ENCODE assay signal across 30 cellular contexts in the genomic region with DNA sequence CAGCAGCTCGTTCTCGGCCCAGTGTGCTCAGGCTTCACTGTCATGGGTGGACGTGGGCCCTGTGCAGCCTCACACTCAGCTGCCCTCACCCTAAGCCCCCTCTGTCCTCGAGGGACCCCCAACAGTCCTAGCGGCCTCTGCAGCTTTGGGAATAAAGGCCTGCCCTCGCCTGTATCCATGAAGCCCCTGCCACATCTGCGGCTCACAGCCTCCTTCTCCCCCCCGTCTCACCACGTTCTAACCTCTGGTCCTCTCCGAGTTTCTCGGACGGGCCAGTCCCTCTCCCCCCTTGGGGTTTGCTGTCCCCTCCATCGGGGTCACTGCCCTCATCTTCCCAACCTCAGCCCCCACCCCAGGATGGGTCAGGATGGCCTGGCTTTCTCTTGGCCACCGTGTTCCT. TPM values are rescaled to one million over a fixed set of nuclear protein-coding genes. Genes with fewer than 3 reads are reported as not detected.
"Had no signal": no experiment of that assay in that cellular context is flagged by ENCODE, and none has a peak within 500 bp of the region (broad histone marks: within the 10 kb centered on the region; RNA-seq: fewer than 3 reads in every experiment).

No MANE protein-coding gene starts in this region.

- ATAC-seq: activated CD8-positive, alpha-beta T cell treated with anti-CD3 and anti-CD28 coated beads for 36 hours; activated T-cell treated with anti-CD3 and anti-CD28 coated beads, Interleukin-2, amount 50 U/mL, for 4 hours; effector memory CD8-positive, alpha-beta T cell; gastrocnemius medialis; left lobe of liver; mucosa of descending colon; pancreas; psoas muscle; T-helper 17 cell; WTC11 had no signal

- H3K36me3 ChIP-seq: ascending aorta, cardiac muscle cell, gastrocnemius medialis, pancreas, sigmoid colon, tibial nerve had no signal

- H3K4me1 Mint-ChIP-seq: activated naive CD8-positive, alpha-beta T cell treated with anti-CD3 and anti-CD28 coated beads for 36 hours; T-helper 17 cell had no signal

- H3K4me3 ChIP-seq: ascending aorta, cardiac muscle cell, gastrocnemius medialis, hepatocyte, lung, mucosa of descending colon, pancreas, psoas muscle, sigmoid colon, tibial nerve had no signal

- H3K36me3 Mint-ChIP-seq: activated naive CD8-positive, alpha-beta T cell treated with anti-CD3 and anti-CD28 coated beads for 36 hours; brain had no signal

- H3K4me1 ChIP-seq: ascending aorta, gastrocnemius medialis, pancreas, psoas muscle, tibial nerve had no signal

- H3K9me3 Mint-ChIP-seq: activated T-cell treated with anti-CD3 and anti-CD28 coated beads, Interleukin-2, amount 50 U/mL, for 4 hours had no signal

- H3K9me3 ChIP-seq: ascending aorta, gastrocnemius medialis, mucosa of descending colon, pancreas, psoas muscle, sigmoid colon had no signal

- H3K4me2 ChIP-seq: hepatocyte had no signal

- DNase-seq: activated CD4-positive, alpha-beta T cell treated with anti-CD3 and anti-CD28 coated beads, Interleukin-2, amount 50 U/mL, for 1 hour; activated CD8-positive, alpha-beta T cell treated with anti-CD3 and anti-CD28 coated beads for 36 hours; activated naive CD8-positive, alpha-beta T cell treated with anti-CD3 and anti-CD28 coated beads for 36 hours; activated T-cell treated with anti-CD3 and anti-CD28 coated beads, Interleukin-2, amount 50 U/mL, for 4 hours; cortex of kidney; effector memory CD8-positive, alpha-beta T cell; erythroblast; gastrocnemius medialis; sigmoid colon; small intestine; stimulated activated CD4-positive, alpha-beta T cell treated with anti-CD3 and anti-CD28 coated beads, Interleukin-1b, Interleukin-23, amount 100 ng/mL, for 48 hours; stimulated activated CD4-positive, alpha-beta T cell treated with anti-CD3 and anti-CD28 coated beads, Interleukin-4, amount 100 ng/mL, for 4 hours; stimulated activated CD8-positive, alpha-beta memory T cell treated with anti-CD3 and anti-CD28 coated beads, Interleukin-4, amount 100 ng/mL, for 48 hours; stimulated activated naive CD4-positive, alpha-beta T cell; T-helper 17 cell had no signal

- H3K27ac ChIP-seq: ascending aorta, cardiac muscle cell, gastrocnemius medialis, hepatocyte, pancreas, psoas muscle, sigmoid colon, tibial nerve had no signal

- H3K4me3 Mint-ChIP-seq: activated CD8-positive, alpha-beta T cell treated with anti-CD3 and anti-CD28 coated beads for 36 hours; activated naive CD8-positive, alpha-beta T cell treated with anti-CD3 and anti-CD28 coated beads for 36 hours; activated T-cell treated with anti-CD3 and anti-CD28 coated beads, Interleukin-2, amount 50 U/mL, for 4 hours; brain; effector memory CD8-positive, alpha-beta T cell; nephron; T-helper 17 cell; WTC11 had no signal

- H3K27ac Mint-ChIP-seq: activated CD8-positive, alpha-beta T cell treated with anti-CD3 and anti-CD28 coated beads for 36 hours; activated naive CD8-positive, alpha-beta T cell treated with anti-CD3 and anti-CD28 coated beads for 36 hours; activated T-helper 2 cell treated with anti-CD3 and anti-CD28 coated beads, Interferon-gamma antibody, Interleukin-2, Interleukin-4, amounts not matched to agents 10 μg/mL and 5 μg/mL and 100 μg/mL, durations not matched to agents 14 hours and 24 hours and 36 hours; effector memory CD8-positive, alpha-beta T cell; nephron; T-helper 17 cell; WTC11 had no signal

- H3K27me3 Mint-ChIP-seq: activated CD8-positive, alpha-beta T cell treated with anti-CD3 and anti-CD28 coated beads for 36 hours; activated naive CD8-positive, alpha-beta T cell treated with anti-CD3 and anti-CD28 coated beads for 36 hours; effector memory CD8-positive, alpha-beta T cell; T-helper 17 cell had no signal

- H3K27me3 ChIP-seq: ascending aorta, cardiac muscle cell, pancreas had no signal

- H2AFZ ChIP-seq: hepatocyte had no signal

- H3K79me2 ChIP-seq: hepatocyte had no signal

RNA-seq across cellular contexts. Expression of a gene that starts 30.2 kb away (rescaled TPM):
- total RNA-seq: activated CD8-positive, alpha-beta T cell treated with anti-CD3 and anti-CD28 coated beads for 36 hours; activated naive CD8-positive, alpha-beta T cell treated with anti-CD3 and anti-CD28 coated beads for 36 hours; activated T-helper 2 cell treated with anti-CD3 and anti-CD28 coated beads, Interferon-gamma antibody, Interleukin-2, Interleukin-4, amounts not matched to agents 10 μg/mL and 5 μg/mL and 100 μg/mL, durations not matched to agents 14 hours and 24 hours and 36 hours; ascending aorta; gastrocnemius medialis; left lobe of liver; mesenteric fat pad; psoas muscle; T-helper 17 cell had no signal
- polyA plus RNA-seq: keratinocyte had no signal
